ENCODE assay signal across 23 cellular contexts in genomic region chr5:174827521-174827920, GRCh38.
DNase-seq lines count a peak whose midpoint lies in the region; ATAC-seq, FAIRE-seq and TF ChIP-seq lines count a peak whose summit lies in the region.
"Had no signal": no experiment of that assay in that cellular context is flagged by ENCODE, and none has a peak within 500 bp of the region (broad histone marks: within the 10 kb centered on the region; RNA-seq: fewer than 3 reads in every experiment).

No MANE protein-coding gene starts in this region.

- H3K27me3 ChIP-seq in lower lobe of right lung (ENCODE audit: low read depth): no peaks in the 10 kb centered on the region
- H3K27me3 ChIP-seq: colonic mucosa, vagina had no signal

- TF ChIP-seq CTCF in astrocyte of the spinal cord (IDR thresholded peaks at IDR 0.05; ENCODE audit: low read depth, low read length) (no peak), lower lobe of right lung (IDR thresholded peaks at IDR 0.05) (no peak)

- H3K4me3 ChIP-seq in astrocyte of the spinal cord (ENCODE audit: low read depth, low read length) (no peak overlapping the region), lower lobe of right lung (no peak overlapping the region)
- H3K4me3 ChIP-seq: colonic mucosa, K562, suprapubic skin, vagina had no signal

- no peak for ATAC-seq in lower lobe of right lung
- ATAC-seq: K562; left colon; naive thymus-derived CD8-positive, alpha-beta T cell had no signal

- no peak for FAIRE-seq in urothelium cell line (lab: Jason Lieb, UNC)
- FAIRE-seq: GM18507, H1, K562, RCC 7860 had no signal

- no peaks in the 10 kb centered on the region for H3K36me3 ChIP-seq in lower lobe of right lung
- H3K36me3 ChIP-seq: colonic mucosa, suprapubic skin, vagina had no signal

- intact Hi-C loops in lower lobe of right lung (cut with DNase I): no loop called here

- DNase-seq in EL (peak; percentile 63), astrocyte of the spinal cord (ENCODE audit: low read depth, low spot score) (peak; percentile 31), fibroblast of the conjunctiva (ENCODE audit: low read depth) (peak; percentile 49), urothelium cell line (ENCODE audit: low spot score) (peak; percentile 16), NCI-H345 (lab: John Stamatoyannopoulos, UW) (no peak), lower lobe of right lung (no peak), NCI-H128 (lab: John Stamatoyannopoulos, UW; ENCODE audit: unreplicated experiment) (no peak)
- DNase-seq: activated gamma-delta T cell; colonic mucosa; DMS53; endodermal cell; left colon; naive thymus-derived CD8-positive, alpha-beta T cell; NCI-H1694; NCI-H2171; NCI-H524 treated with DMSO at 0.1 percent for 48 hours; T-helper 1 cell had no signal

- no peaks in the 10 kb centered on the region for H3K9me3 ChIP-seq in lower lobe of right lung
- H3K9me3 ChIP-seq: colonic mucosa, suprapubic skin, vagina had no signal

- no peak overlapping the region for H3K27ac ChIP-seq in lower lobe of right lung
- H3K27ac ChIP-seq: colonic mucosa, suprapubic skin, vagina had no signal

- H3K4me1 ChIP-seq in lower lobe of right lung: no peaks in the 10 kb centered on the region
- H3K4me1 ChIP-seq: colonic mucosa, suprapubic skin, vagina had no signal

- in situ Hi-C loops in astrocyte of the spinal cord (cut with HindIII; ENCODE audit: low sequenced_read_pairs): no loop called here

Comparison
In these comparisons a context has a peak if more than half of its experiments do, and no peak if none do; other contexts are left out.
1. DNase-seq: peak in EL (single experiment), astrocyte of the spinal cord (single experiment), fibroblast of the conjunctiva (single experiment) and urothelium cell line (single experiment); none in NCI-H345 (single experiment), lower lobe of right lung (single experiment) and NCI-H128 (single experiment).